ENCODE assay signal across 8 cellular contexts in genomic region chr16:1414532-1415265, GRCh38. TPM values are rescaled to one million over a fixed set of nuclear protein-coding genes. Genes with fewer than 3 reads are reported as not detected.
DNase-seq lines count a peak whose midpoint lies in the region; ATAC-seq and TF ChIP-seq lines count a peak whose summit lies in the region.

UNKL (minus strand) TSS chr16:1414704; CDS start chr16:1414691, 13 bp downstream.

- peak within 1 kb of the TSS in 1 of 2 experiments; percentile 46 for H3K23ac ChIP-seq in mesenchymal stem cell (ENCODE audit: low read length in 2 of 2)

- POLR2A ChIA-PET in HCT116 (lab: Charles Lee), result no interaction called here
- POLR2A ChIA-PET in activated CD8-positive, alpha-beta memory T cell treated with anti-CD3 and anti-CD28 coated beads for 36 hours (lab: Charles Lee), result no interaction called here

- H3K4me2 ChIP-seq in HCT116 (ENCODE audit: low read length), result peak within 1 kb of the TSS; percentile 98
- peak within 1 kb of the TSS; percentile 94 for H3K4me2 ChIP-seq in mesenchymal stem cell (ENCODE audit: low read length, poor library complexity, severe bottlenecking)

- peak within 1 kb of the TSS; percentile 99 for H2BK15ac ChIP-seq in mesenchymal stem cell (ENCODE audit: low read depth, poor library complexity, severe bottlenecking)

- BruUV-seq in HCT116 (replicated peaks; lab: Mats Ljungman, UMichigan), result no TSS peak

- H2AFZ ChIP-seq in HCT116 (ENCODE audit: low read depth, low read length, poor library complexity, severe bottlenecking), result no peak within 1 kb of the TSS
- peak within 1 kb of the TSS; percentile 93 for H2AFZ ChIP-seq in mesenchymal stem cell (ENCODE audit: low read depth, low read length)

- no peak for TF ChIP-seq POLR2A in HCT116 (IDR thresholded peaks at IDR 0.05; ENCODE audit: borderline replicate concordance, extremely low read depth, insufficient read depth, insufficient read length)

- peak within 1 kb of the TSS; percentile 91 to 95 for H3K4ac ChIP-seq in mesenchymal stem cell (ENCODE audit: low read depth in 1 of 2, low read length in 2 of 2)

- H4K8ac ChIP-seq in mesenchymal stem cell (ENCODE audit: low read length), result peak within 1 kb of the TSS; percentile 97

- H3K4me1 ChIP-seq in HCT116 (ENCODE audit: control insufficient read depth in 1 of 2, insufficient read depth in 2 of 2, low read length in 2 of 2) (peaks cover 11 to 39% of the 10 kb centered on the region in 2 experiments), mesenchymal stem cell (ENCODE audit: control insufficient read depth, insufficient read depth, low read depth, low read length) (peaks cover 19% of the 10 kb centered on the region)
- peaks cover 5% of the 10 kb centered on the region for H3K4me1 ChIP-seq in effector memory CD4-positive, alpha-beta T cell (ENCODE audit: control insufficient read depth, insufficient read depth, low read length, poor library complexity, severe bottlenecking)

- H3K9me2 ChIP-seq in HCT116 (ENCODE audit: insufficient read depth), result no peaks in the 10 kb centered on the region

- H3K14ac ChIP-seq in mesenchymal stem cell (ENCODE audit: low read length in 2 of 2), result peak within 1 kb of the TSS in 1 of 2 experiments; percentile 97

- CTCF ChIA-PET in HCT116 (lab: Charles Lee), result no interaction called here
- CTCF ChIA-PET in activated CD8-positive, alpha-beta memory T cell treated with anti-CD3 and anti-CD28 coated beads for 36 hours (lab: Charles Lee), result interaction anchor here (0.5 kb wide), 1 partner anchor 50 kb away, joined by 3 read pairs; no protein-coding TSS in a partner anchor

- peaks cover 28% of the 10 kb centered on the region for H3K79me1 ChIP-seq in mesenchymal stem cell (replicated peaks; ENCODE audit: low read length, poor library complexity, severe bottlenecking)

- H2BK5ac ChIP-seq in mesenchymal stem cell (ENCODE audit: low read depth, low read length, poor library complexity, severe bottlenecking), result no peak within 1 kb of the TSS

- H3K36me3 ChIP-seq in HCT116 (ENCODE audit: control insufficient read depth in 1 of 2, insufficient read depth in 2 of 2, low read length in 2 of 2) (peaks cover 0 to 5% of the 10 kb centered on the region in 2 experiments; a peak in 1 of 4 replicates), mesenchymal stem cell (ENCODE audit: control insufficient read depth in 1 of 2, insufficient read depth in 2 of 2, low read depth in 1 of 2, low read length in 2 of 2) (peaks cover 8 to 18% of the 10 kb centered on the region in 2 experiments)
- peaks cover 13% of the 10 kb centered on the region for H3K36me3 ChIP-seq in effector memory CD4-positive, alpha-beta T cell (ENCODE audit: control insufficient read depth, insufficient read depth, low read length)

- H3K9ac ChIP-seq in HCT116 (ENCODE audit: low read length) (peak within 1 kb of the TSS; percentile 84), mesenchymal stem cell (ENCODE audit: low read length) (peak within 1 kb of the TSS; percentile 87)

- TF ChIP-seq CTCF in HCT116 (IDR thresholded peaks at IDR 0.05 in 2 of 3, conservative IDR thresholded peaks at IDR 0.05 in 1 of 3; ENCODE audit: borderline replicate concordance in 1 of 3, insufficient read depth in 1 of 3, low read depth in 2 of 3, low read length in 2 of 3), result no peak

- H4K91ac ChIP-seq in mesenchymal stem cell (ENCODE audit: low read length), result no peak within 1 kb of the TSS

- RAD21 ChIA-PET in HCT116 (lab: Charles Lee; ENCODE audit: low non-redundant PET in 1 of 2, low total read pairs in 2 of 2, uncharacterized antibody in 2 of 2, unreplicated experiment in 2 of 2), result no interaction called here

- ATAC-seq in HCT116 (peak; percentile 62), GM18870 (IDR thresholded peaks at IDR 0.05; ENCODE audit: unreplicated experiment) (no peak)

- no peaks in the 10 kb centered on the region for H3K27me3 ChIP-seq in HCT116 (ENCODE audit: insufficient read depth, low read length)
- no peaks in the 10 kb centered on the region for H3K27me3 ChIP-seq in effector memory CD4-positive, alpha-beta T cell (replicated peaks; ENCODE audit: control insufficient read depth, insufficient read depth, low read length, poor library complexity, severe bottlenecking)
- H3K27me3 ChIP-seq in mesenchymal stem cell (ENCODE audit: control insufficient read depth in 1 of 2, insufficient read depth in 1 of 2, low read length in 2 of 2), result no peaks in the 10 kb centered on the region

- DNase-seq in EL, result peak; percentile 56
- DNase-seq in HCT116 (ENCODE audit: low read depth, low spot score), result no peak
- peak; percentile 13 for DNase-seq in NCI-H345 treated with DMSO at 0.1 percent for 48 hours (lab: John Stamatoyannopoulos, UW; ENCODE audit: unreplicated experiment)
- peak; percentile 68 to 79 (median 78) for DNase-seq in effector memory CD4-positive, alpha-beta T cell
- DNase-seq in mesenchymal stem cell, result peak; percentile 62
- peak; percentile 55 for DNase-seq in stimulated activated CD8-positive, alpha-beta memory T cell treated with anti-CD3 and anti-CD28 coated beads, Interleukin-12 subunit alpha, Interleukin-12 subunit beta, amount 100 ng/mL, for 24 hours (ENCODE audit: extremely low read depth)

- peak within 1 kb of the TSS; percentile 54 for H2BK120ac ChIP-seq in mesenchymal stem cell (ENCODE audit: low read depth, low read length)

- H3K9me3 ChIP-seq in HCT116 (ENCODE audit: control insufficient read depth in 1 of 2, insufficient read depth in 1 of 2, low read depth in 1 of 2, low read length in 2 of 2) (no peaks in the 10 kb centered on the region), mesenchymal stem cell (ENCODE audit: control insufficient read depth, low read length) (no peaks in the 10 kb centered on the region)
- H3K9me3 ChIP-seq in effector memory CD4-positive, alpha-beta T cell (ENCODE audit: control insufficient read depth, low read length), result no peaks in the 10 kb centered on the region

- intact Hi-C loops in HCT116 (cut with micrococcal nuclease), result loop anchor here (5.0 to 10.0 kb wide), 2 partner anchors 50 to 198 kb away; partner anchors contain the start of genes CRAMP1 and IFT140

- WGBS in mesenchymal stem cell, result 13% methylated on average over 17 of the region's 72 CpGs

- no peaks in the 10 kb centered on the region for H4K20me1 ChIP-seq in HCT116 (ENCODE audit: insufficient read depth)

- H3K18ac ChIP-seq in mesenchymal stem cell (ENCODE audit: low read depth in 1 of 2, low read length in 2 of 2), result peak within 1 kb of the TSS; percentile 52 to 84

- no peak for TF ChIP-seq RAD21 in HCT116 (IDR thresholded peaks at IDR 0.05; ENCODE audit: low read depth)

- H2AK5ac ChIP-seq in mesenchymal stem cell (ENCODE audit: low read length, severe bottlenecking), result peak within 1 kb of the TSS; percentile 27

- peak within 1 kb of the TSS in 1 of 2 experiments; percentile 71 for H2BK12ac ChIP-seq in mesenchymal stem cell (ENCODE audit: low read length in 2 of 2)

- peaks cover 25% of the 10 kb centered on the region for H3K79me2 ChIP-seq in HCT116 (ENCODE audit: insufficient read depth, low read length)

- H3K4me3 ChIP-seq in HCT116 (replicated peaks in 1 of 2; ENCODE audit: low read depth in 1 of 2, low read length in 2 of 2), result peak within 1 kb of the TSS; percentile 82 to 85
- H3K4me3 ChIP-seq in effector memory CD4-positive, alpha-beta T cell (ENCODE audit: insufficient read depth, low read depth, low read length, poor library complexity, severe bottlenecking), result peak within 1 kb of the TSS; percentile 92
- peak within 1 kb of the TSS; percentile 90 to 95 for H3K4me3 ChIP-seq in mesenchymal stem cell (ENCODE audit: insufficient read depth in 1 of 2, low read depth in 1 of 2, low read length in 2 of 2)

- peak within 1 kb of the TSS; percentile 95 for H3K27ac ChIP-seq in HCT116 (ENCODE audit: low read depth, low read length)
- H3K27ac ChIP-seq in effector memory CD4-positive, alpha-beta T cell (ENCODE audit: insufficient read depth, low read length, poor library complexity, severe bottlenecking), result peak within 1 kb of the TSS; percentile 75
- peak within 1 kb of the TSS; percentile 30 for H3K27ac ChIP-seq in mesenchymal stem cell (ENCODE audit: low read length, poor library complexity, severe bottlenecking)

TF ChIP-seq in HCT116, 20 proteins besides CTCF, POLR2A, EP300 and RAD21:
- TF ChIP-seq POLR2AphosphoS5 (IDR thresholded peaks at IDR 0.05; ENCODE audit: low read depth, low read length), result 0 out of 2 replicates have a peak, but pooled peaks have one; percentile 30
- no peak for TF ChIP-seq ZNF274 (IDR thresholded peaks at IDR 0.05; ENCODE audit: low read depth, low read length)
- TF ChIP-seq EGR1 (IDR thresholded peaks at IDR 0.05; ENCODE audit: low read depth), result peak; percentile 63
- no peak for TF ChIP-seq YY1 (IDR thresholded peaks at IDR 0.05; ENCODE audit: extremely low read depth, insufficient replicate concordance, low read depth, low read length)

RNA-seq across cellular contexts. Expression of gene UNKL, which starts in this region (rescaled TPM):
- total RNA-seq in HCT116 (2021; ENCODE audit: unreplicated experiment), result 24.9 TPM
- 12.3 and 14.9 TPM in 2 replicates for polyA plus RNA-seq in HCT116 (2012)
- 10 to 100 TPM; 35.7 to 36.0 TPM for total RNA-seq in activated CD8-positive, alpha-beta memory T cell treated with anti-CD3 and anti-CD28 coated beads for 36 hours
- 7.4 TPM for polyA plus RNA-seq in mesenchymal stem cell (2013, experiment 1 of 2)
- polyA plus RNA-seq in mesenchymal stem cell (2013, experiment 2 of 2), result 7.0 TPM

Comparison
In these comparisons a context has a peak if more than half of its experiments do, and no peak if none do; other contexts are left out.
1. H3K27ac ChIP-seq: peak in every context shown above with its lines; median percentile 95 in HCT116; 75 in effector memory CD4-positive, alpha-beta T cell; 30 in mesenchymal stem cell.